8 cellular contexts compared by ENCODE assay signal in genomic region chr3:106824856-106825255, GRCh38.
DNase-seq lines count a peak whose midpoint lies in the region; ATAC-seq and TF ChIP-seq lines count a peak whose summit lies in the region.

No MANE protein-coding gene starts in this region.

- H3K27me3 ChIP-seq in RWPE2 (ENCODE audit: insufficient read depth, poor library complexity, severe bottlenecking) (no peaks in the 10 kb centered on the region), right cardiac atrium (ENCODE audit: control insufficient read depth, insufficient read depth) (no peaks in the 10 kb centered on the region)
- no peaks in the 10 kb centered on the region for H3K27me3 ChIP-seq in naive thymus-derived CD4-positive, alpha-beta T cell (ENCODE audit: control insufficient read depth in 2 of 2, insufficient read depth in 2 of 2, low read length in 2 of 2)

- H3K27ac Mint-ChIP-seq in stimulated activated naive CD8-positive, alpha-beta T cell treated with anti-CD3 and anti-CD28 coated beads, Interleukin-15, amount 100 ng/mL, for 72 hours, result no peak overlapping the region
- no peak overlapping the region for H3K27ac Mint-ChIP-seq in naive thymus-derived CD4-positive, alpha-beta T cell

- H3K36me3 ChIP-seq in RWPE2 (ENCODE audit: low read depth), result no peaks in the 10 kb centered on the region
- no peaks in the 10 kb centered on the region for H3K36me3 ChIP-seq in naive thymus-derived CD4-positive, alpha-beta T cell (ENCODE audit: control insufficient read depth in 2 of 3, insufficient read depth in 3 of 3, low read length in 3 of 3)

- no peak overlapping the region for H3K27ac ChIP-seq in RWPE2 (ENCODE audit: poor library complexity, severe bottlenecking)
- no peak overlapping the region for H3K27ac ChIP-seq in right cardiac atrium (ENCODE audit: low read length)
- no peak overlapping the region for H3K27ac ChIP-seq in naive thymus-derived CD4-positive, alpha-beta T cell (ENCODE audit: low read depth, low read length)

- H3K4me1 Mint-ChIP-seq in stimulated activated naive CD8-positive, alpha-beta T cell treated with anti-CD3 and anti-CD28 coated beads, Interleukin-15, amount 100 ng/mL, for 72 hours, result peaks cover 7% of the 10 kb centered on the region
- H3K4me1 Mint-ChIP-seq in naive thymus-derived CD4-positive, alpha-beta T cell, result peaks cover 0 to 18% (median 5%) of the 10 kb centered on the region in 7 donors

- H3K36me3 Mint-ChIP-seq in naive thymus-derived CD4-positive, alpha-beta T cell, result no peaks in the 10 kb centered on the region

- no peak overlapping the region for H3K4me3 Mint-ChIP-seq in stimulated activated naive CD8-positive, alpha-beta T cell treated with anti-CD3 and anti-CD28 coated beads, Interleukin-15, amount 100 ng/mL, for 72 hours
- H3K4me3 Mint-ChIP-seq in naive thymus-derived CD4-positive, alpha-beta T cell, result no peak overlapping the region

- H3K4me1 ChIP-seq in RWPE2 (ENCODE audit: insufficient read depth, poor library complexity, severe bottlenecking) (peaks cover 2% of the 10 kb centered on the region), right cardiac atrium (ENCODE audit: control insufficient read depth, insufficient read depth, low read length) (no peaks in the 10 kb centered on the region)
- no peaks in the 10 kb centered on the region for H3K4me1 ChIP-seq in naive thymus-derived CD4-positive, alpha-beta T cell (ENCODE audit: control insufficient read depth in 2 of 2, insufficient read depth in 2 of 2, low read length in 2 of 2)

- peak; percentile 61 for ATAC-seq in stimulated activated naive CD8-positive, alpha-beta T cell treated with anti-CD3 and anti-CD28 coated beads, Interleukin-15, amount 100 ng/mL, for 72 hours
- ATAC-seq in stimulated activated naive CD8-positive, alpha-beta T cell treated with anti-CD3 and anti-CD28 coated beads, Interleukin-15, Interleukin-2, amounts not matched to agents 100 U/mL and 50 U/mL, for 24 hours, result no peak
- peak; percentile 29; the same call in 1 of the 3 replicates for ATAC-seq in RWPE2 (ENCODE audit: low read depth)
- ATAC-seq in right cardiac atrium, result peak; percentile 64 to 77
- no peak for ATAC-seq in naive thymus-derived CD4-positive, alpha-beta T cell
- no peak for ATAC-seq in HG03457 (IDR thresholded peaks at IDR 0.05; ENCODE audit: unreplicated experiment)

- no peaks in the 10 kb centered on the region for H3K9me3 Mint-ChIP-seq in stimulated activated naive CD8-positive, alpha-beta T cell treated with anti-CD3 and anti-CD28 coated beads, Interleukin-15, amount 100 ng/mL, for 72 hours
- H3K9me3 Mint-ChIP-seq in naive thymus-derived CD4-positive, alpha-beta T cell, result peaks cover 0 to 9% (median 0%) of the 10 kb centered on the region in 11 donors

- no peak for DNase-seq in stimulated activated naive CD8-positive, alpha-beta T cell treated with anti-CD3 and anti-CD28 coated beads, Interleukin-15, amount 100 ng/mL, for 72 hours
- no peak for DNase-seq in stimulated activated naive CD8-positive, alpha-beta T cell treated with anti-CD3 and anti-CD28 coated beads, Interleukin-15, Interleukin-2, amounts not matched to agents 100 U/mL and 50 U/mL, for 24 hours
- no peak for DNase-seq in RWPE2 (ENCODE audit: low spot score)
- no peak for DNase-seq in right cardiac atrium
- no peak for DNase-seq in GF-D8 (lab: John Stamatoyannopoulos, UW)
- no peak for DNase-seq in NCI-H2029 treated with DMSO at 0.1 percent for 48 hours (lab: John Stamatoyannopoulos, UW)
- DNase-seq in naive thymus-derived CD4-positive, alpha-beta T cell, result no peak

- POLR2A ChIA-PET in naive thymus-derived CD4-positive, alpha-beta T cell (lab: Charles Lee), result no interaction called here

- H3K27me3 Mint-ChIP-seq in stimulated activated naive CD8-positive, alpha-beta T cell treated with anti-CD3 and anti-CD28 coated beads, Interleukin-15, amount 100 ng/mL, for 72 hours, result no peaks in the 10 kb centered on the region
- peaks cover 0 to 5% (median 0%) of the 10 kb centered on the region in 5 donors for H3K27me3 Mint-ChIP-seq in naive thymus-derived CD4-positive, alpha-beta T cell

- peak; percentile 43 for TF ChIP-seq CTCF in RWPE2 (IDR thresholded peaks at IDR 0.05; ENCODE audit: poor library complexity, severe bottlenecking)

- 31% methylated on average over 1 of the region's 1 CpG for WGBS in right cardiac atrium

- no peaks in the 10 kb centered on the region for H3K9me3 ChIP-seq in RWPE2 (ENCODE audit: severe bottlenecking)
- no peaks in the 10 kb centered on the region for H3K9me3 ChIP-seq in right cardiac atrium (ENCODE audit: control insufficient read depth, low read length)
- H3K9me3 ChIP-seq in naive thymus-derived CD4-positive, alpha-beta T cell (ENCODE audit: control insufficient read depth in 2 of 3, low read length in 3 of 3), result no peaks in the 10 kb centered on the region

- intact Hi-C loops in right cardiac atrium (cut with DNase I), result loop anchor here (5.0 to 10.0 kb wide), 2 partner anchors 237 to 240 kb away; no protein-coding TSS in a partner anchor
- intact Hi-C loops in naive thymus-derived CD4-positive, alpha-beta T cell (cut with micrococcal nuclease), result loop anchor here in 1 of 2 donors (1.0 kb wide), 1 partner anchor 239 kb away; no protein-coding TSS in a partner anchor

- CTCF ChIA-PET in naive thymus-derived CD4-positive, alpha-beta T cell (lab: Charles Lee), result no interaction called here

- H3K4me3 ChIP-seq in RWPE2 (ENCODE audit: severe bottlenecking), result no peak overlapping the region
- H3K4me3 ChIP-seq in right cardiac atrium (ENCODE audit: low read length), result no peak overlapping the region
- no peak overlapping the region for H3K4me3 ChIP-seq in naive thymus-derived CD4-positive, alpha-beta T cell (ENCODE audit: low read length)

Comparison
In these comparisons a context has a peak if more than half of its experiments do, and no peak if none do; other contexts are left out.
1. ATAC-seq: peak in stimulated activated naive CD8-positive, alpha-beta T cell treated with anti-CD3 and anti-CD28 coated beads, Interleukin-15, amount 100 ng/mL, for 72 hours (single experiment), RWPE2 (single experiment) and right cardiac atrium (2 of 2); none in stimulated activated naive CD8-positive, alpha-beta T cell treated with anti-CD3 and anti-CD28 coated beads, Interleukin-15, Interleukin-2, amounts not matched to agents 100 U/mL and 50 U/mL, for 24 hours (single experiment), naive thymus-derived CD4-positive, alpha-beta T cell (single experiment) and HG03457 (single experiment).